10 cellular contexts compared by ENCODE assay signal in genomic region chr6:151624071-151624470, GRCh38.
"Had no signal": no experiment of that assay in that cellular context is flagged by ENCODE, and none has a peak within 500 bp of the region (broad histone marks: within the 10 kb centered on the region; RNA-seq: fewer than 3 reads in every experiment).

No MANE protein-coding gene starts in this region.

- FAIRE-seq: H54 had no signal

- H3K9me3 ChIP-seq: HAP-1 had no signal

- H2AFZ ChIP-seq: GM23248 had no signal

- H3K36me3 ChIP-seq: HAP-1 had no signal

- DNase-seq: GM23248, GOT3, H7, H9, HCEC 1CT, HFFc6 had no signal

- ATAC-seq: GM23338, HCT116 had no signal

- H3K9ac ChIP-seq: GM23248 had no signal

- H3K4me3 ChIP-seq: GM23248, GM23338, HAP-1 had no signal

- H3K4me2 ChIP-seq: GM23338 had no signal

- H3K27ac ChIP-seq: GM23248 had no signal
